In the genomic region with DNA sequence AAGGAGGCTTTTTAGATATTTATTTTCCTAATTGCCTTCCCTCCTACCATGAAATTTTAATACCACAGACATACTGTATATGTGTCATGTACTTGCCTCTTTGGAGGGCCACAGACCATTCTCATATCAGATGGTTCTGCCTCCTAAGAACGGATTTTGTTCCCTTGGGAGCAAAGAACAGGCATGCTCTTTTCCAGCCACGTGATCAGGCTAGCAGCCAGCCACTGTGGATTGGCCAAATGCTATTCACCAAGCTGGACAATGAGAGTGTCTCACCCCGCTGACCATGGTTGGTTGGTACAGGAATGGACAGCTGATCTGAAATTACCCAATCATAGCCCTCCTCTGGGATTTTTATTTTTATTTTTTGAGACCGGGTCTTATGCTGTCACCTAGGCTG, we compare ENCODE assay signal across 39 cellular contexts. TPM values are rescaled to one million over a fixed set of nuclear protein-coding genes. Genes with fewer than 3 reads are reported as not detected.
"Had no signal": no experiment of that assay in that cellular context is flagged by ENCODE, and none has a peak within 500 bp of the region (broad histone marks: within the 10 kb centered on the region; RNA-seq: fewer than 3 reads in every experiment).

No MANE protein-coding gene starts in this region.

- H3K27ac ChIP-seq: brain microvascular endothelial cell, Peyer's patch, SJSA1, WERI-Rb-1 had no signal

- DNase-seq: activated CD4-positive, alpha-beta memory T cell treated with anti-CD3 and anti-CD28 coated beads, Interleukin-2, amount 10 ng/mL, durations not matched to agents 7 days and 5 days; activated CD4-positive, alpha-beta T cell treated with anti-CD3 and anti-CD28 coated beads for 1 hour; activated CD4-positive, alpha-beta T cell treated with anti-CD3 and anti-CD28 coated beads for 48 hours; activated CD4-positive, CD25-positive, alpha-beta regulatory T cell; activated CD8-positive, alpha-beta memory T cell treated with anti-CD3 and anti-CD28 coated beads for 24 hours; activated CD8-positive, alpha-beta memory T cell treated with anti-CD3 and anti-CD28 coated beads, Interleukin-2, amount 10 ng/mL, durations not matched to agents 7 days and 5 days; activated effector memory CD4-positive, alpha-beta T cell treated with anti-CD3 and anti-CD28 coated beads, Interleukin-2, amount 50 U/mL, for 16 hours; activated naive CD4-positive, alpha-beta T cell; activated naive CD4-positive, alpha-beta T cell treated with anti-CD3 and anti-CD28 coated beads, Interleukin-2, amount 50 U/mL, for 16 hours; activated naive CD8-positive, alpha-beta T cell treated with anti-CD3 and anti-CD28 coated beads for 36 hours; activated T-cell treated with anti-CD3 and anti-CD28 coated beads, Interleukin-2, amount 50 U/mL, for 1 hour; activated T-cell treated with anti-CD3 and anti-CD28 coated beads, Interleukin-2, amount 50 U/mL, for 72 hours; amniotic stem cell; brain microvascular endothelial cell; central memory CD4-positive, alpha-beta T cell; Karpas-422; MG63; NCI-H1048; NCI-H1105 treated with DMSO at 0.1 percent for 48 hours; NCI-H1436; NCI-H1694; NCI-H1930; NCI-H2081 treated with DMSO at 0.1 percent for 48 hours; NCI-H226; NCI-H446 treated with DMSO at 0.1 percent for 48 hours; NCI-H69; NK-92 treated with Interleukin-12 subunit alpha and Interleukin-12 subunit beta, amount 100 ng/mL, for 24 hours; PC-3; RPMI8226; SHP77 treated with DMSO at 0.1 percent for 48 hours; SW 1271; T-helper 1 cell; T-helper 2 cell; T-helper 9 cell; WERI-Rb-1 had no signal

- H3K27ac Mint-ChIP-seq: activated CD4-positive, alpha-beta memory T cell treated with anti-CD3 and anti-CD28 coated beads, Interleukin-2, amount 10 ng/mL, durations not matched to agents 7 days and 5 days; activated CD8-positive, alpha-beta memory T cell treated with anti-CD3 and anti-CD28 coated beads, Interleukin-2, amount 10 ng/mL, durations not matched to agents 7 days and 5 days; activated naive CD8-positive, alpha-beta T cell treated with anti-CD3 and anti-CD28 coated beads for 36 hours; activated T-cell treated with anti-CD3 and anti-CD28 coated beads, Interleukin-2, amount 50 U/mL, for 72 hours; activated T-helper 17 cell treated with anti-CD3 and anti-CD28 coated beads, Interleukin-2, amount 50 U/mL, for 72 hours had no signal

- H3K4me1 Mint-ChIP-seq: activated CD8-positive, alpha-beta memory T cell treated with anti-CD3 and anti-CD28 coated beads, Interleukin-2, amount 10 ng/mL, durations not matched to agents 7 days and 5 days; activated naive CD8-positive, alpha-beta T cell treated with anti-CD3 and anti-CD28 coated beads for 36 hours had no signal

- H3K27me3 Mint-ChIP-seq: activated CD8-positive, alpha-beta memory T cell treated with anti-CD3 and anti-CD28 coated beads, Interleukin-2, amount 10 ng/mL, durations not matched to agents 7 days and 5 days; activated naive CD8-positive, alpha-beta T cell treated with anti-CD3 and anti-CD28 coated beads for 36 hours; activated T-helper 17 cell treated with anti-CD3 and anti-CD28 coated beads, Interleukin-2, amount 50 U/mL, for 72 hours had no signal

- H3K36me3 ChIP-seq: brain microvascular endothelial cell, MG63, Peyer's patch, SJSA1, WERI-Rb-1 had no signal

- H3K9me3 Mint-ChIP-seq: activated CD4-positive, alpha-beta memory T cell treated with anti-CD3 and anti-CD28 coated beads, Interleukin-2, amount 10 ng/mL, durations not matched to agents 7 days and 5 days; activated naive CD8-positive, alpha-beta T cell treated with anti-CD3 and anti-CD28 coated beads for 36 hours; activated T-cell treated with anti-CD3 and anti-CD28 coated beads, Interleukin-2, amount 50 U/mL, for 72 hours; activated T-helper 17 cell treated with anti-CD3 and anti-CD28 coated beads, Interleukin-2, amount 50 U/mL, for 72 hours had no signal

- H3K4me1 ChIP-seq: Peyer's patch, SJSA1 had no signal

- H3K4me3 Mint-ChIP-seq: activated CD4-positive, alpha-beta memory T cell treated with anti-CD3 and anti-CD28 coated beads, Interleukin-2, amount 10 ng/mL, durations not matched to agents 7 days and 5 days; activated CD8-positive, alpha-beta memory T cell treated with anti-CD3 and anti-CD28 coated beads, Interleukin-2, amount 10 ng/mL, durations not matched to agents 7 days and 5 days; activated naive CD8-positive, alpha-beta T cell treated with anti-CD3 and anti-CD28 coated beads for 36 hours; activated T-cell treated with anti-CD3 and anti-CD28 coated beads, Interleukin-2, amount 50 U/mL, for 72 hours; activated T-helper 17 cell treated with anti-CD3 and anti-CD28 coated beads, Interleukin-2, amount 50 U/mL, for 72 hours had no signal

- H3K9me3 ChIP-seq: MG63, Peyer's patch, SJSA1 had no signal

- ATAC-seq: activated CD8-positive, alpha-beta memory T cell treated with anti-CD3 and anti-CD28 coated beads, Interleukin-2, amount 10 ng/mL, durations not matched to agents 7 days and 5 days; activated T-cell treated with anti-CD3 and anti-CD28 coated beads, Interleukin-2, amount 50 U/mL, for 72 hours; activated T-helper 17 cell treated with anti-CD3 and anti-CD28 coated beads, Interleukin-2, amount 50 U/mL, for 72 hours; PC-3 had no signal

- H3K36me3 Mint-ChIP-seq: activated CD8-positive, alpha-beta memory T cell treated with anti-CD3 and anti-CD28 coated beads, Interleukin-2, amount 10 ng/mL, durations not matched to agents 7 days and 5 days; activated naive CD8-positive, alpha-beta T cell treated with anti-CD3 and anti-CD28 coated beads for 36 hours had no signal

- H3K27me3 ChIP-seq: MG63, Peyer's patch had no signal

- H3K4me3 ChIP-seq: MG63, Peyer's patch, SJSA1 had no signal

RNA-seq across cellular contexts. Expression of a gene that starts 21.5 kb away (rescaled TPM):
- total RNA-seq: activated CD4-positive, alpha-beta memory T cell treated with anti-CD3 and anti-CD28 coated beads, Interleukin-2, amount 10 ng/mL, durations not matched to agents 7 days and 5 days; activated CD8-positive, alpha-beta memory T cell treated with anti-CD3 and anti-CD28 coated beads, Interleukin-2, amount 10 ng/mL, durations not matched to agents 7 days and 5 days; activated naive CD8-positive, alpha-beta T cell treated with anti-CD3 and anti-CD28 coated beads for 36 hours; activated T-cell treated with anti-CD3 and anti-CD28 coated beads, Interleukin-2, amount 50 U/mL, for 72 hours; activated T-helper 17 cell treated with anti-CD3 and anti-CD28 coated beads, Interleukin-2, amount 50 U/mL, for 72 hours; PC-3; Peyer's patch; SJSA1 had no signal
- polyA plus RNA-seq: aorta had no signal

RNA-seq across cellular contexts. Expression of a gene that starts 48.2 kb away (rescaled TPM):
- total RNA-seq: PC-3 had no signal
